ENCODE assay signal across 9 cellular contexts in the genomic region with DNA sequence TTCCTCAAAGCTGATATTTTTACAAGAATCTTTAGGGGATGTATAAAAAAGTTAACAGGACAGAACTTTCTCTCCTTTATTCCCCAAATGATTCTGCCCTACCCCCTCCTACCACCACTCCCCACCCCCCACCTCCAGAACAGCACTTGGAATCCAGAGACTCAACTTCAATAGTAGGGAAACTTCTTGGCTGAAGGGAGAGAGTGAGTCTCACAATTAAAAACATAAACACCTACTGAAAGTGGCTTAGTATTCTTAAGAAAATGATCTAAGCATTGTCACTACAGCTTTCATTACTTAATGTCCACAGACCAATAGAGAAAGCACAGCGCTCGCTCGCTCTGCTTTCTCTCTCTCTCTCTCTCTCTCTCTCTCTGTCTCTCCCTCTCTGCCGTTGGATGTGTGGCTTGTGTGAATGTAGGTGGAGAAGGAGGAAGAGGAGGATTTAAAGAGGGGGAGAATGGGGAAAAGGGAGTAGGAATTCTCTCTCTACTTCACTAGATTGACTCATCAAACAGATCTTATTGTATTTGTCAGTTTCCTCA. TPM values are rescaled to one million over a fixed set of nuclear protein-coding genes. Genes with fewer than 3 reads are reported as not detected.
A peak's percentile ranks its signal among the peaks of the same experiment; 100 is the strongest.
DNase-seq lines count a peak whose midpoint lies in the region; ATAC-seq and TF ChIP-seq lines count a peak whose summit lies in the region.
"Had no signal": no experiment of that assay in that cellular context is flagged by ENCODE, and none has a peak within 500 bp of the region (broad histone marks: within the 10 kb centered on the region; RNA-seq: fewer than 3 reads in every experiment).

No MANE protein-coding gene starts in this region.

- WGBS in esophagus muscularis mucosa, result 28% methylated on average over 4 of the region's 4 CpGs

- H3K36me3 Mint-ChIP-seq in CD4-positive, alpha-beta T cell (ENCODE audit: low read depth), result no peaks in the 10 kb centered on the region
- H3K36me3 Mint-ChIP-seq in neural crest cell (ENCODE audit: low read depth), result no peaks in the 10 kb centered on the region

- H3K9me3 Mint-ChIP-seq in CD4-positive, alpha-beta T cell, result no peaks in the 10 kb centered on the region
- H3K9me3 Mint-ChIP-seq in neural crest cell, result no peaks in the 10 kb centered on the region

- no peak for ATAC-seq in CD4-positive, alpha-beta T cell (ENCODE audit: poor library complexity)
- no peak for ATAC-seq in HG03108 (IDR thresholded peaks at IDR 0.05; ENCODE audit: unreplicated experiment)

- DNase-seq in CD4-positive, alpha-beta T cell, result no peak
- DNase-seq in NCI-H82 (lab: John Stamatoyannopoulos, UW), result peak; percentile 50
- DNase-seq in esophagus muscularis mucosa (ENCODE audit: extremely low spot score), result no peak
- no peak for DNase-seq in neural crest cell (ENCODE audit: low read depth, low spot score)
- DNase-seq in SIG-M5 (lab: John Stamatoyannopoulos, UW), result no peak
- DNase-seq in NCI-H2227 (lab: John Stamatoyannopoulos, UW; ENCODE audit: unreplicated experiment), result no peak
- DNase-seq in HUDEP-2 (lab: John Stamatoyannopoulos, UW; ENCODE audit: unreplicated experiment in 76 of 76), result no peak
- DNase-seq: NCI-H1436 treated with DMSO at 0.1 percent for 48 hours had no signal

- TF ChIP-seq POLR2A in esophagus muscularis mucosa (IDR thresholded peaks at IDR 0.05; ENCODE audit: low read depth), result no peak

- no peak overlapping the region for H3K27ac Mint-ChIP-seq in CD4-positive, alpha-beta T cell
- H3K27ac Mint-ChIP-seq in neural crest cell (ENCODE audit: unreplicated experiment), result peak overlapping the region; percentile 94

- POLR2A ChIA-PET in CD4-positive, alpha-beta T cell (lab: Charles Lee), result interaction anchor here (0.8 kb wide), 1 partner anchor 136 kb away, joined by 3 read pairs; no protein-coding TSS in a partner anchor

- H3K4me1 Mint-ChIP-seq in CD4-positive, alpha-beta T cell (ENCODE audit: low read depth), result peaks cover 30% of the 10 kb centered on the region
- peaks cover 55% of the 10 kb centered on the region for H3K4me1 Mint-ChIP-seq in neural crest cell

- CTCF ChIA-PET in CD4-positive, alpha-beta T cell (lab: Charles Lee), result no interaction called here

- peak overlapping the region; percentile 56 to 67 (median 62) for H3K4me3 ChIP-seq in esophagus muscularis mucosa

- no peak overlapping the region for H3K27ac ChIP-seq in CD4-positive, alpha-beta T cell (ENCODE audit: low read depth, low read length)
- H3K27ac ChIP-seq in esophagus muscularis mucosa (replicated peaks in 1 of 4), result peak overlapping the region; percentile 77 to 83 (median 81)

- TF ChIP-seq CTCF in CD4-positive, alpha-beta T cell (IDR thresholded peaks at IDR 0.05), result no peak
- no peak for TF ChIP-seq CTCF in esophagus muscularis mucosa (IDR thresholded peaks at IDR 0.05)
- no peak for TF ChIP-seq CTCF in neural crest cell (conservative IDR thresholded peaks at IDR 0.05)

- intact Hi-C loops in CD4-positive, alpha-beta T cell (cut with DNase I, micrococcal nuclease), result no loop called here
- intact Hi-C loops in esophagus muscularis mucosa (cut with DNase I), result loop anchor here (2.0 to 10.0 kb wide), 2 partner anchors 121 to 829 kb away; no protein-coding TSS in a partner anchor

- TF ChIP-seq EP300 in esophagus muscularis mucosa (IDR thresholded peaks at IDR 0.05), result no peak

- no peaks in the 10 kb centered on the region for H3K27me3 ChIP-seq in CD4-positive, alpha-beta T cell (ENCODE audit: control insufficient read depth, insufficient read depth, low read length)
- no peaks in the 10 kb centered on the region for H3K27me3 ChIP-seq in esophagus muscularis mucosa

- H3K36me3 ChIP-seq in esophagus muscularis mucosa, result no peaks in the 10 kb centered on the region

- H3K4me1 ChIP-seq in esophagus muscularis mucosa, result peaks cover 8 to 27% (median 15%) of the 10 kb centered on the region in 4 donors

- peaks cover 5% of the 10 kb centered on the region for H3K27me3 Mint-ChIP-seq in CD4-positive, alpha-beta T cell
- H3K27me3 Mint-ChIP-seq in neural crest cell (ENCODE audit: low read depth), result no peaks in the 10 kb centered on the region

- peak overlapping the region; percentile 94 for H3K4me3 Mint-ChIP-seq in CD4-positive, alpha-beta T cell
- H3K4me3 Mint-ChIP-seq in neural crest cell, result peak overlapping the region; percentile 95

- no peaks in the 10 kb centered on the region for H3K9me3 ChIP-seq in CD4-positive, alpha-beta T cell (ENCODE audit: control insufficient read depth, low read length)
- H3K9me3 ChIP-seq in esophagus muscularis mucosa, result no peaks in the 10 kb centered on the region

RNA-seq across cellular contexts. Expression of a gene that starts 1.5 kb away (rescaled TPM):
- total RNA-seq in CD4-positive, alpha-beta T cell, result under 1 TPM; 0.50 to 0.60 TPM
- 10 to 100 TPM; 27.8 to 39.0 (median 34.5) TPM for total RNA-seq in esophagus muscularis mucosa
- total RNA-seq in neural crest cell, result 21.7 and 24.7 TPM in 2 replicates

Comparison
In these comparisons a context has a peak if more than half of its experiments do, and no peak if none do; other contexts are left out.
1. RNA of a gene that starts 1.5 kb away (total RNA-seq): 27.8 to 39.0 TPM in esophagus muscularis mucosa and 21.7 to 24.7 TPM in neural crest cell; 0.50 to 0.60 TPM in CD4-positive, alpha-beta T cell; every median in the first group is over 10 times any median in the second.